In the genomic region with DNA sequence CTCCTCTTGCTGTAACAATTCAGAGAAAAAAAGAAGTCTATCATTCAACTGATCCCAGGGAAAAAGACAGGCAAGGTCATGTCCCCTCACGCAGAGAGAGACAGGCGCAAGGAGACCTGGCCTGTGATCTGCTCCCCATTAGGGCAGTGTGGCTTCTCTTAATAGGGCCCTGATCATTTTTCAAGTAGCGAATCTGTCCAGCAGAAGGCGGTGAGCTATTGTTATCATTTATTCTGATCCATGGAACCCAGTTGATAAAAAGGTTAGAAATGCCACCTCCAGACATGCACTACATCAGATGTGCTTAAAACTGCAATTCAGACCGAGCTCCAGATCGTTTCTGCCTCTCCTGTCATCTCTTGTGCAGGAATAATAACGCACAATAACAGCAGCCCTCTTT, we compare ENCODE assay signal across 20 cellular contexts.
"Had no signal": no experiment of that assay in that cellular context is flagged by ENCODE, and none has a peak within 500 bp of the region (broad histone marks: within the 10 kb centered on the region; RNA-seq: fewer than 3 reads in every experiment).

No MANE protein-coding gene starts in this region.

- H3K27me3 Mint-ChIP-seq: naive B cell had no signal

- H3K4me1 Mint-ChIP-seq: naive B cell had no signal

- H3K27me3 ChIP-seq: esophagus muscularis mucosa, foreskin keratinocyte, gastrocnemius medialis, heart right ventricle, left lung had no signal

- H3K27ac ChIP-seq: coronary artery, dorsolateral prefrontal cortex, esophagus muscularis mucosa, foreskin keratinocyte, gastrocnemius medialis, heart right ventricle, left lung, lower lobe of right lung had no signal

- H3K9me3 ChIP-seq: esophagus muscularis mucosa, gastrocnemius medialis, heart right ventricle, left lung, lower lobe of right lung, mucosa of descending colon had no signal

- DNase-seq: dermis blood vessel endothelial cell; dorsolateral prefrontal cortex; effector CD4-positive, alpha-beta T cell; effector memory CD4-positive, alpha-beta T cell; foreskin keratinocyte; gastrocnemius medialis; glutamatergic neuron; head of caudate nucleus; heart right ventricle; hippocampal formation; left cardiac atrium; left lung; left ventricle myocardium superior; lower lobe of right lung; mesenchymal stem cell; mucosa of descending colon; naive B cell had no signal

- H3K36me3 Mint-ChIP-seq: mesothelial cell of epicardium, naive B cell had no signal

- H3K4me1 ChIP-seq: esophagus muscularis mucosa, foreskin keratinocyte, gastrocnemius medialis, heart right ventricle, left lung, lower lobe of right lung had no signal

- ATAC-seq: foreskin keratinocyte, gastrocnemius medialis, heart right ventricle, left cardiac atrium, left lung, left ventricle myocardium superior, lower lobe of right lung, mucosa of descending colon had no signal

- H3K4me3 Mint-ChIP-seq: mesothelial cell of epicardium, naive B cell had no signal

- H3K27ac Mint-ChIP-seq: mesothelial cell of epicardium had no signal

- H3K36me3 ChIP-seq: esophagus muscularis mucosa, gastrocnemius medialis, heart right ventricle, left lung, lower lobe of right lung had no signal

- H3K9me3 Mint-ChIP-seq: mesothelial cell of epicardium had no signal

- H3K4me3 ChIP-seq: coronary artery, dorsolateral prefrontal cortex, esophagus muscularis mucosa, gastrocnemius medialis, heart right ventricle, left lung, lower lobe of right lung, mucosa of descending colon had no signal
